In the genomic region with DNA sequence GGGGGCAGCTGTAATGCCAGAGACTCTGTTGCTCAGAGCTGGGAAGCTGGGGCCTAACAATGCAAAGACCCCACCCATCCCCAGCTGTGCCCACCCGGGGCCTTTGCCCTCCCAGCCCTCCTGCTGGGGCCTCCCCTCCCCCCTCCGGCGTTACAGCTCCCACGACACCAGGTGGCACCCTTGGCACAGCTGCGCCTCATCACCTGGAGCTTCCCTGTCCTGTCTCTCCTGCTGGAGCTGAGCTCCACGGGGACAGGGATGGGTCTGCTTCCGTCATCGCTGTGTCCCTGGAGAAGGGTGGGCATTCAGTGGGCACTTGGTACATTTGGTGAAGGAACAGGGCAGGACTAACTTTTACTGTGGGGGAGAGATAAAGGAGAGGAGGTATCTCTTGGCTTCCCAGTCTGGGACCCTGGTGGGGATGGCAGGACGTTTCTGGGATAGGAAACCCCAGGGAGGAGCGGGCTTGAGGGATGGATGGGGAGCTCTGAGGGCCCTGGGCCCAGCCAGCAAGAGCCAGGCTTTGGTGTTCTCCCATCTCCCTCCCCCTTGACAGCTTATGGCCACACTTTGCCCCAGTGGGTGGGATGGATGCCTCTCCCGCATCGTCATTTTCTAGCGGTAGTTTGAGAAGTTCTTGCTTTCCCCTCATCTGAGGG, we compare ENCODE assay signal across 18 cellular contexts.
DNase-seq lines count a peak whose midpoint lies in the region; ATAC-seq, FAIRE-seq and TF ChIP-seq lines count a peak whose summit lies in the region.
"Had no signal": no experiment of that assay in that cellular context is flagged by ENCODE, and none has a peak within 500 bp of the region (broad histone marks: within the 10 kb centered on the region; RNA-seq: fewer than 3 reads in every experiment).

No MANE protein-coding gene starts in this region.

- no TSS peak for BruUV-seq in mammary epithelial cell (replicated peaks; lab: Mats Ljungman, UMichigan)
- BruUV-seq in PC-3 (replicated peaks; lab: Mats Ljungman, UMichigan), result no TSS peak

- H4K20me1 ChIP-seq in mammary epithelial cell (ENCODE audit: insufficient read depth, low read length), result no peaks in the 10 kb centered on the region
- H4K20me1 ChIP-seq in PC-3 (ENCODE audit: low read length), result no peaks in the 10 kb centered on the region

- H3K4me3 Mint-ChIP-seq in activated CD8-positive, alpha-beta T cell treated with anti-CD3 and anti-CD28 coated beads, Interleukin-2, amount 10 ng/mL, durations not matched to agents 7 days and 5 days, result no peak overlapping the region
- H3K4me3 Mint-ChIP-seq: IgD-negative memory B cell had no signal

- 69% methylated on average over 11 of the region's 13 CpGs for WGBS in mammary epithelial cell (ENCODE audit: low coverage, missing lambda C conversion rate)

- no peaks in the 10 kb centered on the region for H3K9me2 ChIP-seq in PC-3 (replicated peaks; ENCODE audit: low read length)

- peaks cover 10% of the 10 kb centered on the region for H3K4me1 Mint-ChIP-seq in activated CD8-positive, alpha-beta T cell treated with anti-CD3 and anti-CD28 coated beads, Interleukin-2, amount 10 ng/mL, durations not matched to agents 7 days and 5 days (ENCODE audit: low read depth)

- dilution Hi-C loops in mammary epithelial cell (cut with HindIII; ENCODE audit: low sequenced_read_pairs), result no loop called here

- H3K4me3 ChIP-seq in mammary epithelial cell (replicated peaks in 1 of 3; ENCODE audit: insufficient read depth in 1 of 3, low read depth in 2 of 3, low read length in 3 of 3) (no peak overlapping the region), breast epithelium (no peak overlapping the region), PC-3 (ENCODE audit: low read length) (no peak overlapping the region), upper lobe of right lung (no peak overlapping the region)
- H3K4me3 ChIP-seq: body of pancreas, gastroesophageal sphincter, tibial nerve had no signal

- no peaks in the 10 kb centered on the region for H3K36me3 Mint-ChIP-seq in activated CD8-positive, alpha-beta T cell treated with anti-CD3 and anti-CD28 coated beads, Interleukin-2, amount 10 ng/mL, durations not matched to agents 7 days and 5 days (ENCODE audit: low read depth)

- H3K27me3 ChIP-seq in mammary epithelial cell (ENCODE audit: insufficient read depth, low read length) (no peaks in the 10 kb centered on the region), breast epithelium (peaks cover 0 to 34% of the 10 kb centered on the region in 2 donors), PC-3 (ENCODE audit: low read length) (no peaks in the 10 kb centered on the region), upper lobe of right lung (peaks cover 27% of the 10 kb centered on the region)
- H3K27me3 ChIP-seq: body of pancreas had no signal

- POLR2A ChIA-PET in PC-3 (lab: Charles Lee; ENCODE audit: unreplicated experiment), result interaction anchor here (0.6 kb wide), 1 partner anchor 345 kb away, joined by 21 read pairs; no protein-coding TSS in a partner anchor
- POLR2A ChIA-PET in activated CD8-positive, alpha-beta T cell treated with anti-CD3 and anti-CD28 coated beads, Interleukin-2, amount 10 ng/mL, durations not matched to agents 7 days and 5 days (lab: Charles Lee), result no interaction called here

- H3K4me1 ChIP-seq in mammary epithelial cell (ENCODE audit: insufficient read depth, low read length), result peaks cover 32% of the 10 kb centered on the region
- H3K4me1 ChIP-seq in breast epithelium, result no peaks in the 10 kb centered on the region
- peaks cover 23% of the 10 kb centered on the region for H3K4me1 ChIP-seq in PC-3 (ENCODE audit: insufficient read depth, low read length)
- no peaks in the 10 kb centered on the region for H3K4me1 ChIP-seq in upper lobe of right lung
- H3K4me1 ChIP-seq: body of pancreas, tibial nerve had no signal

- no peak for DNase-seq in mammary epithelial cell
- DNase-seq in breast epithelium (ENCODE audit: low spot score in 2 of 2), result no peak
- DNase-seq in PC-3, result no peak
- peak; percentile 42 for DNase-seq in islet precursor cell
- peak; percentile 52 for DNase-seq in upper lobe of right lung
- DNase-seq in GM19239 (ENCODE audit: insufficient read length, low spot score), result no peak
- no peak for DNase-seq in activated CD8-positive, alpha-beta T cell treated with anti-CD3 and anti-CD28 coated beads, Interleukin-2, amount 10 ng/mL, durations not matched to agents 7 days and 5 days
- DNase-seq: activated CD8-positive, alpha-beta memory T cell treated with anti-CD3 and anti-CD28 coated beads for 24 hours; activated gamma-delta T cell; AML-193; body of pancreas; NCI-H1694; Right ventricle myocardium superior had no signal

- no peak overlapping the region for H3K27ac Mint-ChIP-seq in activated CD8-positive, alpha-beta T cell treated with anti-CD3 and anti-CD28 coated beads, Interleukin-2, amount 10 ng/mL, durations not matched to agents 7 days and 5 days
- H3K27ac Mint-ChIP-seq: IgD-negative memory B cell had no signal

- H3K4me2 ChIP-seq in mammary epithelial cell (ENCODE audit: insufficient read depth, low read depth, low read length), result no peak overlapping the region
- H3K4me2 ChIP-seq in PC-3 (ENCODE audit: low read length), result peak overlapping the region; percentile 56; the same call in 1 of the 2 replicates

- H3K79me2 ChIP-seq in mammary epithelial cell (ENCODE audit: insufficient read depth, low read length), result no peaks in the 10 kb centered on the region
- H3K79me2 ChIP-seq in PC-3 (ENCODE audit: low read length), result no peaks in the 10 kb centered on the region

- intact Hi-C loops in mammary epithelial cell (cut with micrococcal nuclease), result loop anchor here (5.0 kb wide), 1 partner anchor 117 kb away; no protein-coding TSS in a partner anchor
- intact Hi-C loops in breast epithelium (cut with DNase I; ENCODE audit: low total_unique reads), result no loop called here
- intact Hi-C loops in PC-3 (cut with micrococcal nuclease), result no loop called here
- intact Hi-C loops in upper lobe of right lung (cut with DNase I), result no loop called here

- peak; percentile 1 to 49 for TF ChIP-seq CTCF in mammary epithelial cell (conservative IDR thresholded peaks at IDR 0.05 in 1 of 2, IDR thresholded peaks at IDR 0.05 in 1 of 2; ENCODE audit: extremely low read depth in 1 of 2, insufficient read depth in 1 of 2, low read depth in 1 of 2, low read length in 2 of 2)
- no peak for TF ChIP-seq CTCF in breast epithelium (IDR thresholded peaks at IDR 0.05)
- peak; percentile 38; the same call in 1 of the 2 replicates for TF ChIP-seq CTCF in PC-3 (conservative IDR thresholded peaks at IDR 0.05; ENCODE audit: low read depth, low read length)
- no peak for TF ChIP-seq CTCF in upper lobe of right lung (IDR thresholded peaks at IDR 0.05)

- no peak for TF ChIP-seq POLR2A in breast epithelium (IDR thresholded peaks at IDR 0.05)

- no peak for FAIRE-seq in GM19239 (lab: Jason Lieb, UNC)
- FAIRE-seq: GM12891 had no signal

- CTCF ChIA-PET in mammary epithelial cell (lab: Charles Lee; ENCODE audit: low non-redundant PET), result no interaction called here
- CTCF ChIA-PET in PC-3 (lab: Charles Lee), result interaction anchor here (0.6 to 0.8 kb wide), 3 partner anchors 159 to 453 kb away, joined by 3 to 4 read pairs (median 3); no protein-coding TSS in a partner anchor
- CTCF ChIA-PET in activated CD8-positive, alpha-beta T cell treated with anti-CD3 and anti-CD28 coated beads, Interleukin-2, amount 10 ng/mL, durations not matched to agents 7 days and 5 days (lab: Charles Lee), result no interaction called here

- H3K36me3 ChIP-seq in mammary epithelial cell (ENCODE audit: insufficient read depth, low read length) (no peaks in the 10 kb centered on the region), breast epithelium (no peaks in the 10 kb centered on the region), PC-3 (ENCODE audit: low read depth, low read length) (no peaks in the 10 kb centered on the region), upper lobe of right lung (no peaks in the 10 kb centered on the region)
- H3K36me3 ChIP-seq: gastroesophageal sphincter, tibial nerve had no signal

- no peaks in the 10 kb centered on the region for H3F3A ChIP-seq in PC-3 (ENCODE audit: low read length, unreplicated experiment)

- ATAC-seq in PC-3 (no peak), upper lobe of right lung (no peak), HG02852 (IDR thresholded peaks at IDR 0.05; ENCODE audit: unreplicated experiment) (no peak)
- ATAC-seq in activated CD8-positive, alpha-beta T cell treated with anti-CD3 and anti-CD28 coated beads, Interleukin-2, amount 10 ng/mL, durations not matched to agents 7 days and 5 days, result no peak
- ATAC-seq: body of pancreas, gastroesophageal sphincter had no signal

- no peak overlapping the region for H3K9ac ChIP-seq in mammary epithelial cell (ENCODE audit: insufficient read depth, low read length)
- no peak overlapping the region for H3K9ac ChIP-seq in PC-3 (ENCODE audit: low read length)

- H3K27ac ChIP-seq in mammary epithelial cell (ENCODE audit: insufficient read depth, low read depth, low read length), result no peak overlapping the region
- no peak overlapping the region for H3K27ac ChIP-seq in breast epithelium
- H3K27ac ChIP-seq in PC-3 (ENCODE audit: low read length), result no peak overlapping the region
- H3K27ac ChIP-seq in upper lobe of right lung, result no peak overlapping the region
- H3K27ac ChIP-seq: body of pancreas, gastroesophageal sphincter, tibial nerve had no signal

- H3K9me3 ChIP-seq in mammary epithelial cell (replicated peaks; ENCODE audit: insufficient read depth, low read length) (no peaks in the 10 kb centered on the region), breast epithelium (no peaks in the 10 kb centered on the region), PC-3 (ENCODE audit: low read length) (no peaks in the 10 kb centered on the region), upper lobe of right lung (no peaks in the 10 kb centered on the region)

- H3K27me3 Mint-ChIP-seq in activated CD8-positive, alpha-beta T cell treated with anti-CD3 and anti-CD28 coated beads, Interleukin-2, amount 10 ng/mL, durations not matched to agents 7 days and 5 days (ENCODE audit: low read depth), result peaks cover 12% of the 10 kb centered on the region

- in situ Hi-C loops in mammary epithelial cell (cut with MboI; ENCODE audit: low sequenced_read_pairs in 2 of 2), result no loop called here

- no peaks in the 10 kb centered on the region for H3K9me3 Mint-ChIP-seq in activated CD8-positive, alpha-beta T cell treated with anti-CD3 and anti-CD28 coated beads, Interleukin-2, amount 10 ng/mL, durations not matched to agents 7 days and 5 days (ENCODE audit: insufficient read depth)

- H2AFZ ChIP-seq in mammary epithelial cell (ENCODE audit: low read depth, low read length), result no peak overlapping the region
- no peak overlapping the region for H2AFZ ChIP-seq in PC-3 (ENCODE audit: low read length)

Comparison
In these comparisons a context has a peak if more than half of its experiments do, and no peak if none do; other contexts are left out.
1. CTCF ChIP-seq: peak in mammary epithelial cell (2 of 2) and PC-3 (single experiment); none in breast epithelium (0 of 3) and upper lobe of right lung (single experiment).
2. DNase-seq: peak in islet precursor cell (single experiment) and upper lobe of right lung (single experiment); none in mammary epithelial cell (single experiment), breast epithelium (0 of 2), PC-3 (single experiment), GM19239 (single experiment) and activated CD8-positive, alpha-beta T cell treated with anti-CD3 and anti-CD28 coated beads, Interleukin-2, amount 10 ng/mL, durations not matched to agents 7 days and 5 days (single experiment).